Comparison of ENCODE assay signal across 1 cellular context in genomic region chr2:84458436-84459027, GRCh38.
TF ChIP-seq lines count a peak whose summit lies in the region.

No MANE protein-coding gene starts in this region.

TF ChIP-seq in HepG2, 621 proteins besides CTCF, POLR2A, EP300 and RAD21 (continued from another document and continues in another):
- TF ChIP-seq ZNF430 (CRISPR knock-in tag; IDR thresholded peaks at IDR 0.05) = no peak
- no peak for TF ChIP-seq ZNF451 (CRISPR knock-in tag; IDR thresholded peaks at IDR 0.05)
- no peak for TF ChIP-seq IKZF4 (CRISPR knock-in tag; IDR thresholded peaks at IDR 0.05; ENCODE audit: borderline replicate concordance, low read depth, not compliant biosample characterization)
- TF ChIP-seq ZBTB7A (CRISPR knock-in tag; IDR thresholded peaks at IDR 0.05) = peak; percentile 54; the same call in 1 of the 2 replicates
- TF ChIP-seq ZNF10 (CRISPR knock-in tag; IDR thresholded peaks at IDR 0.05; ENCODE audit: borderline replicate concordance, low read depth) = no peak
- TF ChIP-seq, protein P1, sequence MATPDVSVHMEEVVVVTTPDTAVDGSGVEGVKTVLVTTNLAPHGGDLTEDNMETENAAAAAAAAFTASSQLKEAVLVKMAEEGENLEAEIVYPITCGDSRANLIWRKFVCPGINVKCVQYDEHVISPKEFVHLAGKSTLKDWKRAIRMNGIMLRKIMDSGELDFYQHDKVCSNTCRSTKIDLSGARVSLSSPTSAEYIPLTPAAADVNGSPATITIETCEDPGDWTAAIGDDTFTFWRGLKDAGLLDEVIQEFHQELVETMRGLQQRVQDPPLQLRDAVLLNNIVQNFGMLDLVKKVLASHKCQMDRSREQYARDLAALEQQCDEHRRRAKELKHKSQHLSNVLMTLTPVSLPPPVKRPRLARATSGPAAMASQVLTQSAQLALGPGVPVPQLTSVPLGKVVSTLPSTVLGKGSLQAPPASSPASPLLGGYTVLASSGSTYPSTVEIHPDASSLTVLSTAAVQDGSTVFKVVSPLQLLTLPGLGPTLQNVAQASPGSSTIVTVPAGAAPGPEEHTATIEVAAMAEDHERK (CRISPR knock-in tag; IDR thresholded peaks at IDR 0.05; ENCODE audit: low read depth) = no peak
- TF ChIP-seq, protein P2, sequence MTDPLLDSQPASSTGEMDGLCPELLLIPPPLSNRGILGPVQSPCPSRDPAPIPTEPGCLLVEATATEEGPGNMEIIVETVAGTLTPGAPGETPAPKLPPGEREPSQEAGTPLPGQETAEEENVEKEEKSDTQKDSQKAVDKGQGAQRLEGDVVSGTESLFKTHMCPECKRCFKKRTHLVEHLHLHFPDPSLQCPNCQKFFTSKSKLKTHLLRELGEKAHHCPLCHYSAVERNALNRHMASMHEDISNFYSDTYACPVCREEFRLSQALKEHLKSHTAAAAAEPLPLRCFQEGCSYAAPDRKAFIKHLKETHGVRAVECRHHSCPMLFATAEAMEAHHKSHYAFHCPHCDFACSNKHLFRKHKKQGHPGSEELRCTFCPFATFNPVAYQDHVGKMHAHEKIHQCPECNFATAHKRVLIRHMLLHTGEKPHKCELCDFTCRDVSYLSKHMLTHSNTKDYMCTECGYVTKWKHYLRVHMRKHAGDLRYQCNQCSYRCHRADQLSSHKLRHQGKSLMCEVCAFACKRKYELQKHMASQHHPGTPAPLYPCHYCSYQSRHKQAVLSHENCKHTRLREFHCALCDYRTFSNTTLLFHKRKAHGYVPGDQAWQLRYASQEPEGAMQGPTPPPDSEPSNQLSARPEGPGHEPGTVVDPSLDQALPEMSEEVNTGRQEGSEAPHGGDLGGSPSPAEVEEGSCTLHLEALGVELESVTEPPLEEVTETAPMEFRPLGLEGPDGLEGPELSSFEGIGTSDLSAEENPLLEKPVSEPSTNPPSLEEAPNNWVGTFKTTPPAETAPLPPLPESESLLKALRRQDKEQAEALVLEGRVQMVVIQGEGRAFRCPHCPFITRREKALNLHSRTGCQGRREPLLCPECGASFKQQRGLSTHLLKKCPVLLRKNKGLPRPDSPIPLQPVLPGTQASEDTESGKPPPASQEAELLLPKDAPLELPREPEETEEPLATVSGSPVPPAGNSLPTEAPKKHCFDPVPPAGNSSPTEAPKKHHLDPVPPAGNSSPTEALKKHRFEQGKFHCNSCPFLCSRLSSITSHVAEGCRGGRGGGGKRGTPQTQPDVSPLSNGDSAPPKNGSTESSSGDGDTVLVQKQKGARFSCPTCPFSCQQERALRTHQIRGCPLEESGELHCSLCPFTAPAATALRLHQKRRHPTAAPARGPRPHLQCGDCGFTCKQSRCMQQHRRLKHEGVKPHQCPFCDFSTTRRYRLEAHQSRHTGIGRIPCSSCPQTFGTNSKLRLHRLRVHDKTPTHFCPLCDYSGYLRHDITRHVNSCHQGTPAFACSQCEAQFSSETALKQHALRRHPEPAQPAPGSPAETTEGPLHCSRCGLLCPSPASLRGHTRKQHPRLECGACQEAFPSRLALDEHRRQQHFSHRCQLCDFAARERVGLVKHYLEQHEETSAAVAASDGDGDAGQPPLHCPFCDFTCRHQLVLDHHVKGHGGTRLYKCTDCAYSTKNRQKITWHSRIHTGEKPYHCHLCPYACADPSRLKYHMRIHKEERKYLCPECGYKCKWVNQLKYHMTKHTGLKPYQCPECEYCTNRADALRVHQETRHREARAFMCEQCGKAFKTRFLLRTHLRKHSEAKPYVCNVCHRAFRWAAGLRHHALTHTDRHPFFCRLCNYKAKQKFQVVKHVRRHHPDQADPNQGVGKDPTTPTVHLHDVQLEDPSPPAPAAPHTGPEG (CRISPR knock-in tag; IDR thresholded peaks at IDR 0.05) = no peak; the same call in none of the 2 replicates
- no peak for TF ChIP-seq IKZF5 (CRISPR knock-in tag; IDR thresholded peaks at IDR 0.05)
- no peak for TF ChIP-seq KDM1A (CRISPR knock-in tag; IDR thresholded peaks at IDR 0.05)
- no peak for TF ChIP-seq NR2F6 (IDR thresholded peaks at IDR 0.05)
- TF ChIP-seq NR2F6 (CRISPR knock-in tag; IDR thresholded peaks at IDR 0.05) = no peak
- TF ChIP-seq, protein P3, sequence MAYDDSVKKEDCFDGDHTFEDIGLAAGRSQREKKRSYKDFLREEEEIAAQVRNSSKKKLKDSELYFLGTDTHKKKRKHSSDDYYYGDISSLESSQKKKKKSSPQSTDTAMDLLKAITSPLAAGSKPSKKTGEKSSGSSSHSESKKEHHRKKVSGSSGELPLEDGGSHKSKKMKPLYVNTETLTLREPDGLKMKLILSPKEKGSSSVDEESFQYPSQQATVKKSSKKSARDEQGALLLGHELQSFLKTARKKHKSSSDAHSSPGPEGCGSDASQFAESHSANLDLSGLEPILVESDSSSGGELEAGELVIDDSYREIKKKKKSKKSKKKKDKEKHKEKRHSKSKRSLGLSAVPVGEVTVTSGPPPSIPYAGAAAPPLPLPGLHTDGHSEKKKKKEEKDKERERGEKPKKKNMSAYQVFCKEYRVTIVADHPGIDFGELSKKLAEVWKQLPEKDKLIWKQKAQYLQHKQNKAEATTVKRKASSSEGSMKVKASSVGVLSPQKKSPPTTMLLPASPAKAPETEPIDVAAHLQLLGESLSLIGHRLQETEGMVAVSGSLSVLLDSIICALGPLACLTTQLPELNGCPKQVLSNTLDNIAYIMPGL (CRISPR knock-in tag; IDR thresholded peaks at IDR 0.05; ENCODE audit: borderline replicate concordance in 1 of 2, low read depth in 1 of 2) = no peak
- TF ChIP-seq ZNF563 (CRISPR knock-in tag; IDR thresholded peaks at IDR 0.05) = no peak
- 0 out of 2 replicates have a peak, but pooled peaks have one; percentile 44 for TF ChIP-seq ZNF263 (CRISPR knock-in tag; IDR thresholded peaks at IDR 0.05)
- no peak for TF ChIP-seq WIZ (CRISPR knock-in tag; IDR thresholded peaks at IDR 0.05)
- no peak for TF ChIP-seq AKAP8 (CRISPR knock-in tag; IDR thresholded peaks at IDR 0.05)
- TF ChIP-seq HNRNPL (IDR thresholded peaks at IDR 0.05; ENCODE audit: low read depth, low read length) = no peak
- no peak for TF ChIP-seq LCORL (IDR thresholded peaks at IDR 0.05)
- no peak for TF ChIP-seq LCORL (CRISPR knock-in tag; IDR thresholded peaks at IDR 0.05)
- no peak for TF ChIP-seq MLLT10 (CRISPR knock-in tag; IDR thresholded peaks at IDR 0.05)
- no peak for TF ChIP-seq MZF1 (CRISPR knock-in tag; IDR thresholded peaks at IDR 0.05; ENCODE audit: borderline replicate concordance)
- no peak for TF ChIP-seq DMTF1 (CRISPR knock-in tag; IDR thresholded peaks at IDR 0.05)
- TF ChIP-seq NR1H2 (CRISPR knock-in tag; IDR thresholded peaks at IDR 0.05; ENCODE audit: borderline replicate concordance, low read depth) = no peak
- no peak for TF ChIP-seq ZNF296 (CRISPR knock-in tag; conservative IDR thresholded peaks at IDR 0.05)
- TF ChIP-seq NR2F1 (CRISPR knock-in tag; IDR thresholded peaks at IDR 0.05) = no peak
- no peak for TF ChIP-seq STAT5B (CRISPR knock-in tag; IDR thresholded peaks at IDR 0.05)
- TF ChIP-seq MEIS2 (CRISPR knock-in tag; IDR thresholded peaks at IDR 0.05) = peak; percentile 61; the same call in 1 of the 2 replicates
- TF ChIP-seq KLF16 (CRISPR knock-in tag; IDR thresholded peaks at IDR 0.05) = no peak
- TF ChIP-seq NFATC3 (CRISPR knock-in tag; IDR thresholded peaks at IDR 0.05) = no peak
- TF ChIP-seq, protein P4, sequence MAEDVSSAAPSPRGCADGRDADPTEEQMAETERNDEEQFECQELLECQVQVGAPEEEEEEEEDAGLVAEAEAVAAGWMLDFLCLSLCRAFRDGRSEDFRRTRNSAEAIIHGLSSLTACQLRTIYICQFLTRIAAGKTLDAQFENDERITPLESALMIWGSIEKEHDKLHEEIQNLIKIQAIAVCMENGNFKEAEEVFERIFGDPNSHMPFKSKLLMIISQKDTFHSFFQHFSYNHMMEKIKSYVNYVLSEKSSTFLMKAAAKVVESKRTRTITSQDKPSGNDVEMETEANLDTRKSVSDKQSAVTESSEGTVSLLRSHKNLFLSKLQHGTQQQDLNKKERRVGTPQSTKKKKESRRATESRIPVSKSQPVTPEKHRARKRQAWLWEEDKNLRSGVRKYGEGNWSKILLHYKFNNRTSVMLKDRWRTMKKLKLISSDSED (CRISPR knock-in tag; IDR thresholded peaks at IDR 0.05) = no peak
- no peak for TF ChIP-seq ZNF253 (CRISPR knock-in tag; IDR thresholded peaks at IDR 0.05; ENCODE audit: borderline replicate concordance)
- no peak for TF ChIP-seq RNF2 (conservative IDR thresholded peaks at IDR 0.05; ENCODE audit: low read depth)
- TF ChIP-seq, protein P5, sequence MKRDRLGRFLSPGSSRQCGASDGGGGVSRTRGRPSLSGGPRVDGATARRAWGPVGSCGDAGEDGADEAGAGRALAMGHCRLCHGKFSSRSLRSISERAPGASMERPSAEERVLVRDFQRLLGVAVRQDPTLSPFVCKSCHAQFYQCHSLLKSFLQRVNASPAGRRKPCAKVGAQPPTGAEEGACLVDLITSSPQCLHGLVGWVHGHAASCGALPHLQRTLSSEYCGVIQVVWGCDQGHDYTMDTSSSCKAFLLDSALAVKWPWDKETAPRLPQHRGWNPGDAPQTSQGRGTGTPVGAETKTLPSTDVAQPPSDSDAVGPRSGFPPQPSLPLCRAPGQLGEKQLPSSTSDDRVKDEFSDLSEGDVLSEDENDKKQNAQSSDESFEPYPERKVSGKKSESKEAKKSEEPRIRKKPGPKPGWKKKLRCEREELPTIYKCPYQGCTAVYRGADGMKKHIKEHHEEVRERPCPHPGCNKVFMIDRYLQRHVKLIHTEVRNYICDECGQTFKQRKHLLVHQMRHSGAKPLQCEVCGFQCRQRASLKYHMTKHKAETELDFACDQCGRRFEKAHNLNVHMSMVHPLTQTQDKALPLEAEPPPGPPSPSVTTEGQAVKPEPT (CRISPR knock-in tag; IDR thresholded peaks at IDR 0.05; ENCODE audit: low read depth) = no peak; the same call in 1 of the 2 replicates
- TF ChIP-seq RARG (CRISPR knock-in tag; IDR thresholded peaks at IDR 0.05; ENCODE audit: low read depth) = no peak
- TF ChIP-seq ZNF354B (CRISPR knock-in tag; IDR thresholded peaks at IDR 0.05) = no peak
- TF ChIP-seq ZBTB4 (CRISPR knock-in tag; IDR thresholded peaks at IDR 0.05; ENCODE audit: borderline replicate concordance) = no peak
- TF ChIP-seq SOX6 (IDR thresholded peaks at IDR 0.05) = no peak
- no peak for TF ChIP-seq SOX6 (CRISPR knock-in tag; IDR thresholded peaks at IDR 0.05)
- TF ChIP-seq ZNF205 (CRISPR knock-in tag; IDR thresholded peaks at IDR 0.05) = no peak
- no peak for TF ChIP-seq NCOA5 (CRISPR knock-in tag; IDR thresholded peaks at IDR 0.05)
- peak; percentile 48; the same call in 1 of the 2 replicates for TF ChIP-seq ZSCAN5A (CRISPR knock-in tag; IDR thresholded peaks at IDR 0.05; ENCODE audit: borderline replicate concordance)
- TF ChIP-seq TAF15 (IDR thresholded peaks at IDR 0.05; ENCODE audit: low read depth, low read length, poor library complexity, severe bottlenecking) = no peak
- 0 out of 2 replicates have a peak, but pooled peaks have one; percentile 20 for TF ChIP-seq FIP1L1 (IDR thresholded peaks at IDR 0.05; ENCODE audit: borderline replicate concordance, insufficient read depth, low read depth, low read length)
- TF ChIP-seq ZNF703 (CRISPR knock-in tag; IDR thresholded peaks at IDR 0.05; ENCODE audit: borderline replicate concordance) = no peak
- TF ChIP-seq GZF1 (CRISPR knock-in tag; IDR thresholded peaks at IDR 0.05) = no peak
